Comparison of ENCODE assay signal across 18 cellular contexts in the genomic region with DNA sequence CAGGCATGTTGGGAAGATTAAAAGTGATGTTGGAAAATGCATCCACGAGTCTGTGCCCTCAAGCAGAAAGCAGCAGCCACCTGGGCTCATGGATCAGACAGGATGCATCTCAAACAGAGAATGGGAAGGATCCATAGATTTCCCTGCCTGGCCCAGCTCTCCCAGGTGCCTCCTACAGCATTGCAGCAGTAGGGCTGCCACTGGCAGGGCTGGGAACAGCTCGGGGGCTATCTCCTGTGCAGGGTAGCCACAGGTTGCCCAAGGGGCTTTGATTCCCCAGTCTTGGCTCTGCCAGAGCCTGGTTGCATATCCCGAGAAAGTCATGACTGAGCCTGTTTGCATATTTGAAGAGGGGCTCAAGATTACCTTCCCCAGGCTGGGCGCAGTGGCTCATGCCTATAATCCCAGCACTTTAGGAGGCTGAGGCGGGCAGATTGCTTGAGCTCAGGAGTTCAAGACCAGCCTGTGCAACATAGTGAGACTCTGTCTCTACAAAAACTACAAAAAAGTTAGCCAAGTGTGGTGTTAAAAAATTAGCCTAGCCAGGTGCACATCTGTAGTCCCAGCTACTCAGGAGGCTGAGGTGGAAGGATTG. TPM values are rescaled to one million over a fixed set of nuclear protein-coding genes. Genes with fewer than 3 reads are reported as not detected.
DNase-seq lines count a peak whose midpoint lies in the region; ATAC-seq and TF ChIP-seq lines count a peak whose summit lies in the region.
"Had no signal": no experiment of that assay in that cellular context is flagged by ENCODE, and none has a peak within 500 bp of the region (broad histone marks: within the 10 kb centered on the region; RNA-seq: fewer than 3 reads in every experiment).

No MANE protein-coding gene starts in this region.

- H3K79me2 ChIP-seq in Karpas-422 (ENCODE audit: low read length) = no peaks in the 10 kb centered on the region

- no peak overlapping the region for H3K4me3 Mint-ChIP-seq in endodermal cell
- H3K4me3 Mint-ChIP-seq: B cell; CD4-positive, alpha-beta memory T cell had no signal

- H2AFZ ChIP-seq in Karpas-422 (ENCODE audit: low read length) = 0 out of 2 replicates have a peak overlapping the region, but pooled peaks have one; percentile 6
- H2AFZ ChIP-seq: GM23248 had no signal

- in situ Hi-C loops in G401 (cut with HindIII; ENCODE audit: low sequenced_read_pairs) = no loop called here

- ATAC-seq in GM21360 (IDR thresholded peaks at IDR 0.05; ENCODE audit: unreplicated experiment) (no peak), HG03108 (IDR thresholded peaks at IDR 0.05; ENCODE audit: unreplicated experiment) (no peak), GM18505 (IDR thresholded peaks at IDR 0.05; ENCODE audit: unreplicated experiment) (no peak), HG02973 (IDR thresholded peaks at IDR 0.05; ENCODE audit: unreplicated experiment) (no peak)
- ATAC-seq: K562 had no signal

- H3K9me3 ChIP-seq in Karpas-422 (ENCODE audit: low read length) = no peaks in the 10 kb centered on the region
- no peaks in the 10 kb centered on the region for H3K9me3 ChIP-seq in endodermal cell (ENCODE audit: control insufficient read depth, low read length)
- no peaks in the 10 kb centered on the region for H3K9me3 ChIP-seq in spleen

- no peak overlapping the region for H3K9ac ChIP-seq in Karpas-422 (ENCODE audit: low read length)
- H3K9ac ChIP-seq in endodermal cell (ENCODE audit: extremely low read depth, low read length, poor library complexity, severe bottlenecking) = no peak overlapping the region
- H3K9ac ChIP-seq: GM23248 had no signal

- no peaks in the 10 kb centered on the region for H3K36me3 ChIP-seq in Karpas-422 (ENCODE audit: insufficient read depth, low read length)
- no peaks in the 10 kb centered on the region for H3K36me3 ChIP-seq in endodermal cell (ENCODE audit: control insufficient read depth, insufficient read depth, low read length)
- no peaks in the 10 kb centered on the region for H3K36me3 ChIP-seq in spleen

- no peak overlapping the region for H3K27ac ChIP-seq in Karpas-422 (ENCODE audit: low read length)
- H3K27ac ChIP-seq in endodermal cell (ENCODE audit: low read depth, low read length) = no peak overlapping the region
- H3K27ac ChIP-seq in spleen = no peak overlapping the region
- H3K27ac ChIP-seq: C4-2B, GM23248 had no signal

- no peaks in the 10 kb centered on the region for H3K27me3 Mint-ChIP-seq in endodermal cell (ENCODE audit: insufficient read depth)

- H3K36me3 Mint-ChIP-seq in endodermal cell (ENCODE audit: low read depth) = no peaks in the 10 kb centered on the region
- H3K36me3 Mint-ChIP-seq: CD4-positive, alpha-beta memory T cell had no signal

- no peak overlapping the region for H3K27ac Mint-ChIP-seq in endodermal cell
- H3K27ac Mint-ChIP-seq: B cell; CD4-positive, alpha-beta memory T cell had no signal

- H3K9me2 ChIP-seq in Karpas-422 (replicated peaks; ENCODE audit: insufficient read depth, low read length) = no peaks in the 10 kb centered on the region

- H3K4me3 ChIP-seq in Karpas-422 (ENCODE audit: low read length) (no peak overlapping the region), endodermal cell (ENCODE audit: low read length) (no peak overlapping the region), spleen (no peak overlapping the region)
- H3K4me3 ChIP-seq: GM23248, K562 had no signal

- H3K27me3 ChIP-seq in Karpas-422 (ENCODE audit: low read length) (no peaks in the 10 kb centered on the region), endodermal cell (ENCODE audit: control insufficient read depth, insufficient read depth, low read length, poor library complexity, severe bottlenecking) (no peaks in the 10 kb centered on the region), spleen (replicated peaks in 1 of 7) (peaks cover 0 to 58% (median 0%) of the 10 kb centered on the region in 7 donors)

- TF ChIP-seq CTCF in endodermal cell (conservative IDR thresholded peaks at IDR 0.05) (no peak), spleen (IDR thresholded peaks at IDR 0.05 in 8 of 11, conservative IDR thresholded peaks at IDR 0.05 in 3 of 11) (no peak)

- no peak for TF ChIP-seq POLR2A in spleen (IDR thresholded peaks at IDR 0.05)
- TF ChIP-seq POLR2A in GM18505 (IDR thresholded peaks at IDR 0.05; ENCODE audit: borderline replicate concordance, extremely low read depth, insufficient read depth, insufficient read length) = no peak

- H4K20me1 ChIP-seq in Karpas-422 (ENCODE audit: insufficient read depth, low read depth, low read length) = no peaks in the 10 kb centered on the region

- H3K4me2 ChIP-seq in Karpas-422 (ENCODE audit: low read depth, low read length, poor library complexity, severe bottlenecking) = peak overlapping the region; percentile 10

- WGBS in endodermal cell (ENCODE audit: insufficient coverage in 1 of 2, insufficient read length in 1 of 2), 2 experiments = 91 to 93% methylated on average over 4 to 5 of the region's 5 CpGs
- 78 to 91% (median 79%) methylated on average over 4 to 5 of the region's 5 CpGs for WGBS in spleen, 5 donors

- H3K9me3 Mint-ChIP-seq in endodermal cell = no peaks in the 10 kb centered on the region
- H3K9me3 Mint-ChIP-seq: CD4-positive, alpha-beta memory T cell had no signal

- intact Hi-C loops in spleen (cut with DNase I; ENCODE audit: low total_unique reads) = no loop called here

- peaks cover 88% of the 10 kb centered on the region for H3K4me1 ChIP-seq in Karpas-422 (ENCODE audit: low read length)
- H3K4me1 ChIP-seq in endodermal cell (ENCODE audit: control insufficient read depth, insufficient read depth, low read length) = no peaks in the 10 kb centered on the region
- H3K4me1 ChIP-seq in spleen = no peaks in the 10 kb centered on the region

- peak; percentile 23 for DNase-seq in G401 (ENCODE audit: low spot score)
- no peak for DNase-seq in Karpas-422
- DNase-seq in endodermal cell = peak; percentile 28
- peak; percentile 41 for DNase-seq in spleen
- DNase-seq: CD4-positive, alpha-beta memory T cell; DMS153; DMS79 treated with DMSO at 0.1 percent for 48 hours; EL; GDM1; GM23248; H7 had no signal

- H3K4me1 Mint-ChIP-seq in endodermal cell = no peaks in the 10 kb centered on the region
- H3K4me1 Mint-ChIP-seq: B cell had no signal

RNA-seq across cellular contexts. Expression of a gene that starts 19.5 kb away (rescaled TPM):
- 0.37 and 2.6 TPM in 2 replicates for total RNA-seq in G401 (2014; rRNA removed; shearing (Covaris generic))
- 0.07 and 0.11 TPM in 2 replicates for total RNA-seq in Karpas-422 (2014; rRNA removed; shearing (Covaris generic); ENCODE audit: low replicate concordance)
- total RNA-seq in endodermal cell (10 to 100 TPM; 12.3 to 21.9 TPM), spleen (10 to 100 TPM in 4 of 7 donors, 1 to 10 TPM in 3; 3.0 to 16.4 (median 10.2) TPM)
- 55.9 TPM for polyA plus RNA-seq in endodermal cell (2013, experiment 1 of 2)
- polyA plus RNA-seq in endodermal cell (2013, experiment 2 of 2) = 52.1 TPM
- 1 to 10 TPM; 1.8 to 3.5 (median 1.8) TPM for polyA plus RNA-seq in spleen
- total RNA-seq: K562 had no signal
- polyA plus RNA-seq: K562 had no signal
